In genomic region chr2:20449501-20450200, GRCh38 we compare ENCODE assay signal across 8 cellular contexts. TPM values are rescaled to one million over a fixed set of nuclear protein-coding genes. Genes with fewer than 3 reads are reported as not detected.
A peak's percentile ranks its signal among the peaks of the same experiment; 100 is the strongest.
DNase-seq lines count a peak whose midpoint lies in the region; ATAC-seq and TF ChIP-seq lines count a peak whose summit lies in the region.

No MANE protein-coding gene starts in this region.

- POLR2A ChIA-PET in CD8-positive, alpha-beta memory T cell (lab: Charles Lee) = no interaction called here
- POLR2A ChIA-PET in SK-N-SH (lab: Yijun Ruan, JAX) = interaction anchor here (0.7 to 4.7 kb wide), 7 partner anchors 17 to 185 kb away, joined by 3 to 90 read pairs (median 4); no protein-coding TSS in a partner anchor

- H3K9me3 Mint-ChIP-seq in CD8-positive, alpha-beta memory T cell = no peaks in the 10 kb centered on the region
- no peaks in the 10 kb centered on the region for H3K9me3 Mint-ChIP-seq in stimulated activated memory B cell treated with anti-CD40 and anti-IgM and Interleukin-4, amounts not matched to agents 10 μg/mL and 1 μg/mL and 100 μg/mL, for 72 hours

- no peaks in the 10 kb centered on the region for H3K9me3 ChIP-seq in CD8-positive, alpha-beta memory T cell (ENCODE audit: low read length)
- no peaks in the 10 kb centered on the region for H3K9me3 ChIP-seq in SK-N-SH

- H3K9ac ChIP-seq in SK-N-SH = peak overlapping the region; percentile 97; the same call in 1 of the 2 replicates

- TF ChIP-seq RAD21 in SK-N-SH (IDR thresholded peaks at IDR 0.05; ENCODE audit: low read length) = no peak

- peak overlapping the region in 2 of 8 donors; percentile 1 to 10 for H3K27ac Mint-ChIP-seq in CD8-positive, alpha-beta memory T cell
- no peak overlapping the region for H3K27ac Mint-ChIP-seq in stimulated activated memory B cell treated with anti-CD40 and anti-IgM and Interleukin-4, amounts not matched to agents 10 μg/mL and 1 μg/mL and 100 μg/mL, for 72 hours

- TF ChIP-seq CTCF in SK-N-SH (IDR thresholded peaks at IDR 0.05) = no peak
- no peak for TF ChIP-seq CTCF in fibroblast of pulmonary artery (IDR thresholded peaks at IDR 0.05; ENCODE audit: low read length, missing control alignments)

- ATAC-seq in stimulated activated memory B cell treated with anti-CD40 and anti-IgM and Interleukin-4, amounts not matched to agents 10 μg/mL and 1 μg/mL and 100 μg/mL, for 72 hours = no peak
- ATAC-seq in GM18868 (IDR thresholded peaks at IDR 0.05; ENCODE audit: unreplicated experiment) = no peak

- H3K27me3 ChIP-seq in CD8-positive, alpha-beta memory T cell (ENCODE audit: insufficient read depth, low read length, poor library complexity, severe bottlenecking) = peaks cover 4% of the 10 kb centered on the region
- no peaks in the 10 kb centered on the region for H3K27me3 ChIP-seq in SK-N-SH (ENCODE audit: insufficient read depth)

- no peak overlapping the region for H3K27ac ChIP-seq in CD8-positive, alpha-beta memory T cell (ENCODE audit: low read depth, low read length)
- peak overlapping the region; percentile 56 to 93; a peak in 3 of 4 replicates for H3K27ac ChIP-seq in SK-N-SH (ENCODE audit: low read depth in 2 of 2, low read length in 1 of 2)

- H3K4me3 ChIP-seq in CD8-positive, alpha-beta memory T cell (ENCODE audit: low read length) = no peak overlapping the region
- H3K4me3 ChIP-seq in SK-N-SH (ENCODE audit: low read depth in 2 of 2, low read length in 1 of 2) = peak overlapping the region; percentile 82 to 92
- peak overlapping the region; percentile 69 for H3K4me3 ChIP-seq in fibroblast of pulmonary artery (replicated peaks; ENCODE audit: low read depth, low read length)

- peaks cover 28% of the 10 kb centered on the region for H3K79me2 ChIP-seq in SK-N-SH (ENCODE audit: insufficient read depth)

- H3K4me3 Mint-ChIP-seq in CD8-positive, alpha-beta memory T cell = peak overlapping the region in 5 of 7 donors; percentile 4 to 78 (median 55)
- H3K4me3 Mint-ChIP-seq in stimulated activated memory B cell treated with anti-CD40 and anti-IgM and Interleukin-4, amounts not matched to agents 10 μg/mL and 1 μg/mL and 100 μg/mL, for 72 hours = no peak overlapping the region

- no peaks in the 10 kb centered on the region for H3K36me3 ChIP-seq in CD8-positive, alpha-beta memory T cell (ENCODE audit: insufficient read depth, low read length)
- peaks cover 5 to 7% of the 10 kb centered on the region in 2 experiments for H3K36me3 ChIP-seq in SK-N-SH (replicated peaks in 1 of 2; ENCODE audit: control insufficient read depth in 1 of 2, insufficient read depth in 2 of 2, low read length in 1 of 2)

- no peak overlapping the region for H2AFZ ChIP-seq in SK-N-SH (ENCODE audit: low read depth)

- peaks cover 14 to 29% of the 10 kb centered on the region in 2 donors for H3K27me3 Mint-ChIP-seq in CD8-positive, alpha-beta memory T cell
- H3K27me3 Mint-ChIP-seq in stimulated activated memory B cell treated with anti-CD40 and anti-IgM and Interleukin-4, amounts not matched to agents 10 μg/mL and 1 μg/mL and 100 μg/mL, for 72 hours = peaks cover 19% of the 10 kb centered on the region

- H3K9me2 ChIP-seq in SK-N-SH = no peaks in the 10 kb centered on the region

- H3F3A ChIP-seq in SK-N-SH (replicated peaks; ENCODE audit: insufficient read depth) = peaks cover 21% of the 10 kb centered on the region

- CTCF ChIA-PET in CD8-positive, alpha-beta memory T cell (lab: Charles Lee) = interaction anchor here (0.8 to 7.7 kb wide), 4 partner anchors 13 to 201 kb away, joined by 3 to 87 read pairs (median 10); partner anchors contain the start of gene HS1BP3
- CTCF ChIA-PET in SK-N-SH (lab: Yijun Ruan, JAX) = interaction anchor here (0.8 to 10.5 kb wide), 13 partner anchors 12 to 202 kb away, joined by 3 to 188 read pairs (median 5); no protein-coding TSS in a partner anchor

- H3K4me2 ChIP-seq in SK-N-SH = peak overlapping the region; percentile 97

- peaks cover 12% of the 10 kb centered on the region for H3K4me1 ChIP-seq in CD8-positive, alpha-beta memory T cell (ENCODE audit: insufficient read depth, low read length)
- H3K4me1 ChIP-seq in SK-N-SH (ENCODE audit: control insufficient read depth in 1 of 2, insufficient read depth in 2 of 2, low read depth in 1 of 2, low read length in 1 of 2) = peaks cover 23 to 46% of the 10 kb centered on the region in 2 experiments

- intact Hi-C loops in posterior vena cava (cut with DNase I) = loop anchor here in 1 of 2 donors (5.0 kb wide), 1 partner anchor 188 kb away; no protein-coding TSS in a partner anchor

- H4K20me1 ChIP-seq in SK-N-SH (ENCODE audit: insufficient read depth) = peaks cover 33% of the 10 kb centered on the region

- peaks cover 5 to 24% (median 7%) of the 10 kb centered on the region in 3 donors for H3K4me1 Mint-ChIP-seq in CD8-positive, alpha-beta memory T cell
- H3K4me1 Mint-ChIP-seq in stimulated activated memory B cell treated with anti-CD40 and anti-IgM and Interleukin-4, amounts not matched to agents 10 μg/mL and 1 μg/mL and 100 μg/mL, for 72 hours = peaks cover 13% of the 10 kb centered on the region

- no peak; a peak in 1 of 4 replicates for TF ChIP-seq EP300 in SK-N-SH (IDR thresholded peaks at IDR 0.05; ENCODE audit: borderline replicate concordance in 1 of 2, low read depth in 1 of 2, low read length in 1 of 2)

- DNase-seq in CD8-positive, alpha-beta memory T cell = no peak
- DNase-seq in SK-N-SH (no peak), fibroblast of pulmonary artery (ENCODE audit: low read depth) (peak; percentile 70), posterior vena cava (ENCODE audit: low spot score) (peak; percentile 20), AG08395 (ENCODE audit: low spot score) (no peak), foreskin melanocyte (no peak)

- H3K36me3 Mint-ChIP-seq in CD8-positive, alpha-beta memory T cell = no peaks in the 10 kb centered on the region
- no peaks in the 10 kb centered on the region for H3K36me3 Mint-ChIP-seq in stimulated activated memory B cell treated with anti-CD40 and anti-IgM and Interleukin-4, amounts not matched to agents 10 μg/mL and 1 μg/mL and 100 μg/mL, for 72 hours

- WGBS in SK-N-SH (ENCODE audit: low lambda C conversion rate) = 87% methylated on average over 7 of the region's 7 CpGs

TF ChIP-seq in SK-N-SH, 30 proteins besides CTCF, POLR2A, EP300 and RAD21:
- no peak for TF ChIP-seq RFX5 (IDR thresholded peaks at IDR 0.05; ENCODE audit: low read length)
- TF ChIP-seq TAF1 (IDR thresholded peaks at IDR 0.05; ENCODE audit: borderline replicate concordance, low read depth, low read length) = no peak
- no peak for TF ChIP-seq FOXJ3 (CRISPR knock-in tag; IDR thresholded peaks at IDR 0.05)
- TF ChIP-seq RCOR1 (IDR thresholded peaks at IDR 0.05; ENCODE audit: low read length) = no peak

RNA-seq across cellular contexts. Expression of gene RHOB, which starts 2.8 kb away (rescaled TPM):
- 10 to 100 TPM; 27.4 TPM for total RNA-seq in CD8-positive, alpha-beta memory T cell
- polyA plus RNA-seq in CD8-positive, alpha-beta memory T cell = 3.4 TPM
- 43.5 and 50.3 TPM in 2 replicates for polyA plus RNA-seq in SK-N-SH (2012; rRNA removed)
- polyA plus RNA-seq in SK-N-SH (2012; cell fraction: cytosol; rRNA removed) = 34.4 and 40.5 TPM in 2 replicates
- polyA plus RNA-seq in SK-N-SH (2012; cell fraction: nucleus; rRNA removed) = 63.2 and 74.9 TPM in 2 replicates
- 1,000 to 10,000 TPM in 1 of 2 donors, 100 to 1,000 TPM in 1; 742 to 1,258 TPM for total RNA-seq in posterior vena cava

Comparison
In these comparisons a context has a peak if more than half of its experiments do, and no peak if none do; other contexts are left out.
1. DNase-seq: peak in fibroblast of pulmonary artery (single experiment) and posterior vena cava (single experiment); none in CD8-positive, alpha-beta memory T cell (0 of 5), SK-N-SH (single experiment), AG08395 (single experiment) and foreskin melanocyte (single experiment).
2. RNA of gene RHOB, which starts 2.8 kb away (total RNA-seq): 742 to 1,258 TPM in posterior vena cava; 27.4 TPM in CD8-positive, alpha-beta memory T cell; every median in the first group is over 10 times any median in the second.